ENCODE assay signal across 1 cellular context in the genomic region with DNA sequence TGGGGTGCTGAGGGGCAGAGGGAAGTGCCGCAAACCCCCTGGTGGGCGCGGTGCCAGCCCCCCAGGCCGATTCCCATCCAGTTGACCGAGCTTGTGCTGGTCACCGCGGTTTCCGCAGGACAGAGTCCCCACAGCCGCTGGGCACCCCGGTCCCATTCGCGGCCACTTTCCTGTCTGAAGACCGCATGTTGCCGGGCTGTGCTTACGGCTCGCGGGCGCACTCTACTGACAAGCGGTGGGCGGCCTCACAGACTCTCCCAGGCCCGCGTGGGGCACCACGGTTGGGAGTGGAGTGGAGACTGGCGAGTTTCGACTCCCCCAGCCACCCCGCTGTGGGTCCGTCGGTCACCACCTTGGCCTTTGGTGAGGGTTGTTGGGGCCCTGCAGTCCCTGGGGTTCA.
TF ChIP-seq lines count a peak whose summit lies in the region.

No MANE protein-coding gene starts in this region.

TF ChIP-seq in K562, 482 proteins besides CTCF, POLR2A, EP300 and RAD21:
- TF ChIP-seq MCM2 (IDR thresholded peaks at IDR 0.05; ENCODE audit: low read depth), result no peak
